8 cellular contexts compared by ENCODE assay signal in genomic region chr11:120303004-120303637, GRCh38. TPM values are rescaled to one million over a fixed set of nuclear protein-coding genes. Genes with fewer than 3 reads are reported as not detected.
A peak's percentile ranks its signal among the peaks of the same experiment; 100 is the strongest.
DNase-seq lines count a peak whose midpoint lies in the region; ATAC-seq and TF ChIP-seq lines count a peak whose summit lies in the region.

No MANE protein-coding gene starts in this region.

- peak; percentile 79 for ATAC-seq in GM19023 (IDR thresholded peaks at IDR 0.05; ENCODE audit: unreplicated experiment)

- peak overlapping the region in 1 of 2 experiments; percentile 47; a peak in 1 of 4 replicates for H3K4me3 ChIP-seq in SK-N-SH (ENCODE audit: low read depth in 2 of 2, low read length in 1 of 2)
- H3K4me3 ChIP-seq in cardiac muscle cell: no peak overlapping the region

- H3K36me3 ChIP-seq in SK-N-SH (replicated peaks in 1 of 2; ENCODE audit: control insufficient read depth in 1 of 2, insufficient read depth in 2 of 2, low read length in 1 of 2) (no peaks in the 10 kb centered on the region), cardiac muscle cell (no peaks in the 10 kb centered on the region)

- no peak overlapping the region for H3K27ac ChIP-seq in SK-N-SH (ENCODE audit: low read depth in 2 of 2, low read length in 1 of 2)
- no peak overlapping the region for H3K27ac ChIP-seq in cardiac muscle cell

- no peak overlapping the region for H2AFZ ChIP-seq in SK-N-SH (ENCODE audit: low read depth)

- H3K9ac ChIP-seq in SK-N-SH: no peak overlapping the region

- peaks cover 3% of the 10 kb centered on the region; the same call in 1 of the 2 replicates for H3K27me3 ChIP-seq in SK-N-SH (ENCODE audit: insufficient read depth)
- peaks cover 6% of the 10 kb centered on the region for H3K27me3 ChIP-seq in cardiac muscle cell

- TF ChIP-seq CTCF in SK-N-SH (IDR thresholded peaks at IDR 0.05): peak; percentile 71
- TF ChIP-seq CTCF in cardiac muscle cell (IDR thresholded peaks at IDR 0.05; ENCODE audit: low read depth, low read length): peak; percentile 98

- POLR2A ChIA-PET in SK-N-SH (lab: Yijun Ruan, JAX): no interaction called here

- WGBS in SK-N-SH (ENCODE audit: low lambda C conversion rate): 29% methylated on average over 3 of the region's 3 CpGs

- no peak for TF ChIP-seq EP300 in SK-N-SH (IDR thresholded peaks at IDR 0.05; ENCODE audit: borderline replicate concordance in 1 of 2, low read depth in 1 of 2, low read length in 1 of 2)

- peak; percentile 70 for TF ChIP-seq RAD21 in SK-N-SH (IDR thresholded peaks at IDR 0.05; ENCODE audit: low read length)

- peaks cover 4% of the 10 kb centered on the region for H3F3A ChIP-seq in SK-N-SH (replicated peaks; ENCODE audit: insufficient read depth)

- no peaks in the 10 kb centered on the region for H3K9me3 ChIP-seq in SK-N-SH
- no peaks in the 10 kb centered on the region for H3K9me3 ChIP-seq in cardiac muscle cell (ENCODE audit: low read depth)

- DNase-seq in AG08396 (ENCODE audit: low spot score) (peak; percentile 80), M059J (ENCODE audit: low read depth) (peak; percentile 79), SK-N-SH (peak; percentile 62), cardiac muscle cell (ENCODE audit: low read depth in 1 of 2, low spot score in 1 of 2) (peak; percentile 87 to 89), pulmonary artery endothelial cell (ENCODE audit: low read depth, low spot score) (peak; percentile 54), NCI-H748 (lab: John Stamatoyannopoulos, UW; ENCODE audit: unreplicated experiment) (no peak)
- peak; percentile 64 for DNase-seq in activated naive CD4-positive, alpha-beta T cell treated with anti-CD3 and anti-CD28 coated beads, Interleukin-2, amount 50 U/mL, for 16 hours

- no peaks in the 10 kb centered on the region for H3K79me2 ChIP-seq in SK-N-SH (ENCODE audit: insufficient read depth)

- CTCF ChIA-PET in SK-N-SH (lab: Yijun Ruan, JAX): interaction anchor here (0.6 to 19.4 kb wide), 33 partner anchors 8 to 828 kb away, joined by 3 to 622 read pairs (median 4); partner anchors contain the start of gene POU2F3

- no peak overlapping the region for H3K4me2 ChIP-seq in SK-N-SH

- no peaks in the 10 kb centered on the region for H3K9me2 ChIP-seq in SK-N-SH

- H4K20me1 ChIP-seq in SK-N-SH (ENCODE audit: insufficient read depth): no peaks in the 10 kb centered on the region

- H3K4me1 ChIP-seq in SK-N-SH (ENCODE audit: control insufficient read depth in 1 of 2, insufficient read depth in 2 of 2, low read depth in 1 of 2, low read length in 1 of 2) (peaks cover 6 to 7% of the 10 kb centered on the region in 2 experiments; a peak in 1 of 4 replicates), cardiac muscle cell (ENCODE audit: low read depth) (no peaks in the 10 kb centered on the region)

TF ChIP-seq in SK-N-SH, 30 proteins besides CTCF, POLR2A, EP300 and RAD21:
- TF ChIP-seq ELF1 (IDR thresholded peaks at IDR 0.05) (no peak), CHD2 (IDR thresholded peaks at IDR 0.05; ENCODE audit: low read length, partially characterized antibody) (no peak), SIN3A (IDR thresholded peaks at IDR 0.05; ENCODE audit: borderline replicate concordance, low read depth, low read length) (no peak), FOSL2 (IDR thresholded peaks at IDR 0.05; ENCODE audit: borderline replicate concordance, low read depth) (no peak), TCF12 (IDR thresholded peaks at IDR 0.05) (no peak), ZBTB33 (IDR thresholded peaks at IDR 0.05; ENCODE audit: borderline replicate concordance, low read depth) (no peak), SMC3 (IDR thresholded peaks at IDR 0.05; ENCODE audit: low read depth, low read length) (peak; percentile 57), MAX (IDR thresholded peaks at IDR 0.05; ENCODE audit: low read depth) (no peak), RCOR1 (IDR thresholded peaks at IDR 0.05; ENCODE audit: low read length) (0 out of 2 replicates have a peak, but pooled peaks have one; percentile 16), TEAD4 (IDR thresholded peaks at IDR 0.05; ENCODE audit: borderline replicate concordance, insufficient read depth) (no peak)

RNA-seq across cellular contexts. Expression of gene TLCD5, which starts 22.0 kb away (rescaled TPM):
- total RNA-seq in M059J (2014; rRNA removed; shearing (Covaris generic)): 3.7 and 4.8 TPM in 2 replicates
- polyA plus RNA-seq in SK-N-SH (2012; rRNA removed) (12.7 and 18.7 TPM in 2 replicates), cardiac muscle cell (19.0 and 27.1 TPM in 2 replicates)
- 14.6 and 15.1 TPM in 2 replicates for polyA plus RNA-seq in SK-N-SH (2012; cell fraction: cytosol; rRNA removed)
- polyA plus RNA-seq in SK-N-SH (2012; cell fraction: nucleus; rRNA removed): 23.2 and 40.2 TPM in 2 replicates
- total RNA-seq in cardiac muscle cell (14.9 and 25.0 TPM in 2 replicates), pulmonary artery endothelial cell (6.0 and 6.4 TPM in 2 replicates)

RNA-seq across cellular contexts. Expression of gene ARHGEF12, which starts 33.1 kb away (rescaled TPM):
- 31.0 and 56.6 TPM in 2 replicates for total RNA-seq in M059J (2014; rRNA removed; shearing (Covaris generic))
- polyA plus RNA-seq in SK-N-SH (2012; rRNA removed) (12.3 and 15.9 TPM in 2 replicates), cardiac muscle cell (19.4 and 21.7 TPM in 2 replicates)
- 20.8 and 21.6 TPM in 2 replicates for polyA plus RNA-seq in SK-N-SH (2012; cell fraction: cytosol; rRNA removed)
- polyA plus RNA-seq in SK-N-SH (2012; cell fraction: nucleus; rRNA removed): 12.4 and 23.6 TPM in 2 replicates
- total RNA-seq in cardiac muscle cell (29.9 and 43.4 TPM in 2 replicates), pulmonary artery endothelial cell (95.5 and 135 TPM in 2 replicates)
